Comparison of ENCODE assay signal across 1 cellular context in the genomic region with DNA sequence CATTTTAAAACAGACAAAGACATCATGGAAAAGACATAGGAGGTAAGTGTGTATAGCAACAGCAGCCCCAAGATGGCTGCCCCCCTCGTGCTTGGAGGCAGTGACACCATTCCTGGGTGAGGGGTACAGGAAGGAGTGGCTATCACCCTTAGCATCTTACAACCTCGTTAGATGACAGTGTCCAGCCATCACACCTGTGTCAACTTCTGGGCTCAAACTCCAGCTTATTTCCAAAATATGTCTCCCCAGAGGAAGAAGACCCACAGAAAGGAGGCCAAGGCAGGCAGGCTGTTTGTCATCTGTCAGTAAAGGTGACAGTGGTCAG.
TF ChIP-seq lines count a peak whose summit lies in the region.

No MANE protein-coding gene starts in this region.

TF ChIP-seq in GM12878, 131 proteins besides CTCF, POLR2A, EP300 and RAD21:
- TF ChIP-seq, protein P1, sequence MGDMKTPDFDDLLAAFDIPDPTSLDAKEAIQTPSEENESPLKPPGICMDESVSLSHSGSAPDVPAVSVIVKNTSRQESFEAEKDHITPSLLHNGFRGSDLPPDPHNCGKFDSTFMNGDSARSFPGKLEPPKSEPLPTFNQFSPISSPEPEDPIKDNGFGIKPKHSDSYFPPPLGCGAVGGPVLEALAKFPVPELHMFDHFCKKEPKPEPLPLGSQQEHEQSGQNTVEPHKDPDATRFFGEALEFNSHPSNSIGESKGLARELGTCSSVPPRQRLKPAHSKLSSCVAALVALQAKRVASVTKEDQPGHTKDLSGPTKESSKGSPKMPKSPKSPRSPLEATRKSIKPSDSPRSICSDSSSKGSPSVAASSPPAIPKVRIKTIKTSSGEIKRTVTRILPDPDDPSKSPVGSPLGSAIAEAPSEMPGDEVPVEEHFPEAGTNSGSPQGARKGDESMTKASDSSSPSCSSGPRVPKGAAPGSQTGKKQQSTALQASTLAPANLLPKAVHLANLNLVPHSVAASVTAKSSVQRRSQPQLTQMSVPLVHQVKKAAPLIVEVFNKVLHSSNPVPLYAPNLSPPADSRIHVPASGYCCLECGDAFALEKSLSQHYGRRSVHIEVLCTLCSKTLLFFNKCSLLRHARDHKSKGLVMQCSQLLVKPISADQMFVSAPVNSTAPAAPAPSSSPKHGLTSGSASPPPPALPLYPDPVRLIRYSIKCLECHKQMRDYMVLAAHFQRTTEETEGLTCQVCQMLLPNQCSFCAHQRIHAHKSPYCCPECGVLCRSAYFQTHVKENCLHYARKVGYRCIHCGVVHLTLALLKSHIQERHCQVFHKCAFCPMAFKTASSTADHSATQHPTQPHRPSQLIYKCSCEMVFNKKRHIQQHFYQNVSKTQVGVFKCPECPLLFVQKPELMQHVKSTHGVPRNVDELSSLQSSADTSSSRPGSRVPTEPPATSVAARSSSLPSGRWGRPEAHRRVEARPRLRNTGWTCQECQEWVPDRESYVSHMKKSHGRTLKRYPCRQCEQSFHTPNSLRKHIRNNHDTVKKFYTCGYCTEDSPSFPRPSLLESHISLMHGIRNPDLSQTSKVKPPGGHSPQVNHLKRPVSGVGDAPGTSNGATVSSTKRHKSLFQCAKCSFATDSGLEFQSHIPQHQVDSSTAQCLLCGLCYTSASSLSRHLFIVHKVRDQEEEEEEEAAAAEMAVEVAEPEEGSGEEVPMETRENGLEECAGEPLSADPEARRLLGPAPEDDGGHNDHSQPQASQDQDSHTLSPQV (IDR thresholded peaks at IDR 0.05) = peak; percentile 62; the same call in 1 of the 2 replicates
- no peak for TF ChIP-seq PML (IDR thresholded peaks at IDR 0.05; ENCODE audit: low read length)
- no peak for TF ChIP-seq GABPA (IDR thresholded peaks at IDR 0.05; ENCODE audit: low read depth)
- no peak for TF ChIP-seq FOXK2 (IDR thresholded peaks at IDR 0.05)
- TF ChIP-seq, protein P2, sequence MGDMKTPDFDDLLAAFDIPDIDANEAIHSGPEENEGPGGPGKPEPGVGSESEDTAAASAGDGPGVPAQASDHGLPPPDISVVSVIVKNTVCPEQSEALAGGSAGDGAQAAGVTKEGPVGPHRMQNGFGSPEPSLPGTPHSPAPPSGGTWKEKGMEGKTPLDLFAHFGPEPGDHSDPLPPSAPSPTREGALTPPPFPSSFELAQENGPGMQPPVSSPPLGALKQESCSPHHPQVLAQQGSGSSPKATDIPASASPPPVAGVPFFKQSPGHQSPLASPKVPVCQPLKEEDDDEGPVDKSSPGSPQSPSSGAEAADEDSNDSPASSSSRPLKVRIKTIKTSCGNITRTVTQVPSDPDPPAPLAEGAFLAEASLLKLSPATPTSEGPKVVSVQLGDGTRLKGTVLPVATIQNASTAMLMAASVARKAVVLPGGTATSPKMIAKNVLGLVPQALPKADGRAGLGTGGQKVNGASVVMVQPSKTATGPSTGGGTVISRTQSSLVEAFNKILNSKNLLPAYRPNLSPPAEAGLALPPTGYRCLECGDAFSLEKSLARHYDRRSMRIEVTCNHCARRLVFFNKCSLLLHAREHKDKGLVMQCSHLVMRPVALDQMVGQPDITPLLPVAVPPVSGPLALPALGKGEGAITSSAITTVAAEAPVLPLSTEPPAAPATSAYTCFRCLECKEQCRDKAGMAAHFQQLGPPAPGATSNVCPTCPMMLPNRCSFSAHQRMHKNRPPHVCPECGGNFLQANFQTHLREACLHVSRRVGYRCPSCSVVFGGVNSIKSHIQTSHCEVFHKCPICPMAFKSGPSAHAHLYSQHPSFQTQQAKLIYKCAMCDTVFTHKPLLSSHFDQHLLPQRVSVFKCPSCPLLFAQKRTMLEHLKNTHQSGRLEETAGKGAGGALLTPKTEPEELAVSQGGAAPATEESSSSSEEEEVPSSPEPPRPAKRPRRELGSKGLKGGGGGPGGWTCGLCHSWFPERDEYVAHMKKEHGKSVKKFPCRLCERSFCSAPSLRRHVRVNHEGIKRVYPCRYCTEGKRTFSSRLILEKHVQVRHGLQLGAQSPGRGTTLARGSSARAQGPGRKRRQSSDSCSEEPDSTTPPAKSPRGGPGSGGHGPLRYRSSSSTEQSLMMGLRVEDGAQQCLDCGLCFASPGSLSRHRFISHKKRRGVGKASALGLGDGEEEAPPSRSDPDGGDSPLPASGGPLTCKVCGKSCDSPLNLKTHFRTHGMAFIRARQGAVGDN (IDR thresholded peaks at IDR 0.05) = peak; percentile 49; the same call in 1 of the 2 replicates
- TF ChIP-seq YY1 (IDR thresholded peaks at IDR 0.05; ENCODE audit: low read depth, low read length) = peak; percentile 90
- TF ChIP-seq PAX5 (IDR thresholded peaks at IDR 0.05; ENCODE audit: borderline replicate concordance, low read depth, low read length) = 0 out of 2 replicates have a peak, but pooled peaks have one; percentile 5
